In genomic region chr15:98147415-98147814, GRCh38 we compare ENCODE assay signal across 1 cellular context.
TF ChIP-seq lines count a peak whose summit lies in the region.

No MANE protein-coding gene starts in this region.

TF ChIP-seq in GM23338, 12 proteins besides CTCF, POLR2A, EP300 and RAD21 (continued from another document):
- TF ChIP-seq REST (IDR thresholded peaks at IDR 0.05; ENCODE audit: unreplicated experiment) (no peak), ETS1 (IDR thresholded peaks at IDR 0.05) (no peak), POLR2AphosphoS5 (IDR thresholded peaks at IDR 0.05; ENCODE audit: low read depth) (no peak), ZNF114 (CRISPR knock-in tag; IDR thresholded peaks at IDR 0.05) (no peak), NANOG (IDR thresholded peaks at IDR 0.05; ENCODE audit: borderline replicate concordance) (no peak), STAT1 (IDR thresholded peaks at IDR 0.05; ENCODE audit: unreplicated experiment) (no peak), EZH2phosphoT487 (IDR thresholded peaks at IDR 0.05; ENCODE audit: unreplicated experiment) (no peak), CREB1 (CRISPR knock-in tag; IDR thresholded peaks at IDR 0.05; ENCODE audit: low read depth) (no peak), EZH2 (IDR thresholded peaks at IDR 0.05; ENCODE audit: low read depth, unreplicated experiment) (no peak), JUNB (IDR thresholded peaks at IDR 0.05; ENCODE audit: unreplicated experiment) (no peak)
